ENCODE assay signal across 18 cellular contexts in the genomic region with DNA sequence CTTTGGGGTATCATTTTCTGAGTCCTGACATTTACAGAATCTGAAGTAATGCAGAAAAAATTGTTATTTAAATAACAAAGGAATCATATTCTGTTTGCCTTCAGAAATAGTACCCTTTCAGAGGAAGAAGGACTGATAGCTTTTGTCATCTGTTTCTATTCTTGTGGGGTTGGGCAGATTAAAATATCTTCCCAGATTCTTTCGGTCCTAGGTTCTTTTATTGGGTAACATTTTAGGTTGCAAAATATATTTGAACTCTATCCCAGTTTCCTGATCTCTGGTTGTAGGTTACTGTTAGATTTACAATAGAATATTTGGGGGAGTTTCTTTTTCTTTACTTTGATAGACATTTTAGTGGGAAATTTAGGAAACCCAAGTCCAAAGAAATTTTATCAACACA.
DNase-seq lines count a peak whose midpoint lies in the region; ATAC-seq and TF ChIP-seq lines count a peak whose summit lies in the region.
"Had no signal": no experiment of that assay in that cellular context is flagged by ENCODE, and none has a peak within 500 bp of the region (broad histone marks: within the 10 kb centered on the region; RNA-seq: fewer than 3 reads in every experiment).

No MANE protein-coding gene starts in this region.

- ATAC-seq in left lung = no peak

- TF ChIP-seq POLR2A in suprapubic skin (IDR thresholded peaks at IDR 0.05) = no peak

- H3K4me3 ChIP-seq in adipocyte (ENCODE audit: low read length) = peak overlapping the region; percentile 58
- H3K4me3 ChIP-seq in foreskin fibroblast (ENCODE audit: low read depth in 1 of 2, low read length in 2 of 2) = no peak overlapping the region
- no peak overlapping the region for H3K4me3 ChIP-seq in suprapubic skin
- H3K4me3 ChIP-seq in left lung = no peak overlapping the region
- H3K4me3 ChIP-seq: BLaER1, left ventricle myocardium inferior, SJCRH30 had no signal

- H3K27me3 ChIP-seq in adipocyte (replicated peaks; ENCODE audit: control insufficient read depth, insufficient read depth, low read length) (no peaks in the 10 kb centered on the region), suprapubic skin (no peaks in the 10 kb centered on the region), left lung (no peaks in the 10 kb centered on the region)
- H3K27me3 ChIP-seq: BLaER1, SJCRH30 had no signal

- no peak for TF ChIP-seq EP300 in suprapubic skin (IDR thresholded peaks at IDR 0.05)

- intact Hi-C loops in left lung (cut with DNase I) = no loop called here

- H3K4me1 ChIP-seq in adipocyte (ENCODE audit: control insufficient read depth, insufficient read depth, low read length) = peaks cover 23% of the 10 kb centered on the region
- no peaks in the 10 kb centered on the region for H3K4me1 ChIP-seq in suprapubic skin
- H3K4me1 ChIP-seq in left lung = no peaks in the 10 kb centered on the region
- H3K4me1 ChIP-seq: BLaER1, left ventricle myocardium inferior, SJCRH30 had no signal

- TF ChIP-seq CTCF in foreskin fibroblast (IDR thresholded peaks at IDR 0.05; ENCODE audit: low read depth, low read length) (no peak), suprapubic skin (IDR thresholded peaks at IDR 0.05) (no peak), left lung (IDR thresholded peaks at IDR 0.05) (no peak)

- peak overlapping the region; percentile 71 for H3K9ac ChIP-seq in adipocyte (ENCODE audit: low read length)
- H3K9ac ChIP-seq: BLaER1 had no signal

- DNase-seq in GM03348 (ENCODE audit: low spot score) (peak; percentile 46), adipocyte (ENCODE audit: low read depth) (peak; percentile 87), foreskin fibroblast (peak; percentile 26 to 67), suprapubic skin (ENCODE audit: low spot score in 2 of 2) (no peak), left lung (no peak), caudate nucleus (lab: John Stamatoyannopoulos, UW) (no peak)
- no peak for DNase-seq in activated CD4-positive, CD25-positive, alpha-beta regulatory T cell (lab: John Stamatoyannopoulos, UW)
- DNase-seq: activated CD4-positive, CD25-positive, alpha-beta regulatory T cell treated with anti-CD3 and anti-CD28 coated beads, Interleukin-2, amount 50 U/mL, for 72 hours; activated effector memory CD4-positive, alpha-beta T cell treated with anti-CD3 and anti-CD28 coated beads, Interleukin-2, amount 50 U/mL, for 16 hours; amygdala; endodermal cell; KG1; left ventricle myocardium inferior; NCI-H1092; NCI-H2107; NCI-H526; SJCRH30 had no signal

- no peaks in the 10 kb centered on the region for H3K36me3 ChIP-seq in adipocyte (ENCODE audit: control insufficient read depth, insufficient read depth, low read length, severe bottlenecking)
- no peaks in the 10 kb centered on the region for H3K36me3 ChIP-seq in suprapubic skin
- H3K36me3 ChIP-seq in left lung = no peaks in the 10 kb centered on the region
- H3K36me3 ChIP-seq: BLaER1, left ventricle myocardium inferior, SJCRH30 had no signal

- H3K27ac ChIP-seq in suprapubic skin (peak overlapping the region; percentile 73), left lung (no peak overlapping the region), caudate nucleus (ENCODE audit: low read depth, low read length) (no peak overlapping the region)
- H3K27ac ChIP-seq: BLaER1, left ventricle myocardium inferior, SJCRH30 had no signal

- H3K9me3 ChIP-seq in adipocyte (ENCODE audit: control insufficient read depth, low read length) (no peaks in the 10 kb centered on the region), suprapubic skin (peaks cover under 1% of the 10 kb centered on the region), left lung (peaks cover 0 to 2% of the 10 kb centered on the region in 2 donors)
- H3K9me3 ChIP-seq: BLaER1, left ventricle myocardium inferior, SJCRH30 had no signal

- 46% methylated on average over 1 of the region's 1 CpG for WGBS in suprapubic skin

Comparison
In these comparisons a context has a peak if more than half of its experiments do, and no peak if none do; other contexts are left out.
1. DNase-seq: peak in GM03348 (single experiment), adipocyte (single experiment) and foreskin fibroblast (2 of 2); none in suprapubic skin (0 of 2), left lung (0 of 2), caudate nucleus (0 of 61) and activated CD4-positive, CD25-positive, alpha-beta regulatory T cell (0 of 4).